ENCODE assay signal across 18 cellular contexts in genomic region chr4:6337331-6337935, GRCh38.
DNase-seq lines count a peak whose midpoint lies in the region; ATAC-seq and TF ChIP-seq lines count a peak whose summit lies in the region.
"Had no signal": no experiment of that assay in that cellular context is flagged by ENCODE, and none has a peak within 500 bp of the region (broad histone marks: within the 10 kb centered on the region; RNA-seq: fewer than 3 reads in every experiment).

No MANE protein-coding gene starts in this region.

- H3K4me3 ChIP-seq in stomach (no peak overlapping the region), foreskin fibroblast (ENCODE audit: low read depth in 1 of 2, low read length in 2 of 2) (no peak overlapping the region)
- H3K4me3 ChIP-seq: sigmoid colon, testis had no signal

- POLR2A ChIA-PET in activated naive CD8-positive, alpha-beta T cell treated with anti-CD3 and anti-CD28 coated beads, Interleukin-2, amount 10 ng/mL, durations not matched to agents 7 days and 5 days (lab: Charles Lee) = no interaction called here
- POLR2A ChIA-PET in GM10248 (lab: Yijun Ruan, JAX) = no interaction called here

- no peaks in the 10 kb centered on the region for H3K36me3 ChIP-seq in stomach
- H3K36me3 ChIP-seq: sigmoid colon had no signal

- H3K27ac Mint-ChIP-seq in activated naive CD8-positive, alpha-beta T cell treated with anti-CD3 and anti-CD28 coated beads, Interleukin-2, amount 10 ng/mL, durations not matched to agents 7 days and 5 days = no peak overlapping the region
- H3K27ac Mint-ChIP-seq in activated naive CD8-positive, alpha-beta T cell treated with anti-CD3 and anti-CD28 coated beads, Interleukin-2, amount 50 U/mL, for 24 hours = no peak overlapping the region

- intact Hi-C loops in stomach (cut with DNase I; ENCODE audit: low total_unique reads) = loop anchor here (10.0 kb wide), 1 partner anchor 207 kb away; no protein-coding TSS in a partner anchor

- H3K4me3 Mint-ChIP-seq in activated naive CD8-positive, alpha-beta T cell treated with anti-CD3 and anti-CD28 coated beads, Interleukin-2, amount 10 ng/mL, durations not matched to agents 7 days and 5 days = peak overlapping the region; percentile 73
- no peak overlapping the region for H3K4me3 Mint-ChIP-seq in activated naive CD8-positive, alpha-beta T cell treated with anti-CD3 and anti-CD28 coated beads, Interleukin-2, amount 50 U/mL, for 24 hours

- H3K36me3 Mint-ChIP-seq in activated naive CD8-positive, alpha-beta T cell treated with anti-CD3 and anti-CD28 coated beads, Interleukin-2, amount 10 ng/mL, durations not matched to agents 7 days and 5 days = no peaks in the 10 kb centered on the region
- no peaks in the 10 kb centered on the region for H3K36me3 Mint-ChIP-seq in activated naive CD8-positive, alpha-beta T cell treated with anti-CD3 and anti-CD28 coated beads, Interleukin-2, amount 50 U/mL, for 24 hours (ENCODE audit: low read depth)

- no peak for ATAC-seq in activated naive CD8-positive, alpha-beta T cell treated with anti-CD3 and anti-CD28 coated beads, Interleukin-2, amount 10 ng/mL, durations not matched to agents 7 days and 5 days (ENCODE audit: low read depth)
- ATAC-seq in activated naive CD8-positive, alpha-beta T cell treated with anti-CD3 and anti-CD28 coated beads, Interleukin-2, amount 50 U/mL, for 24 hours = no peak
- ATAC-seq: Panc1 had no signal

- peak overlapping the region in 1 of 5 donors; percentile 39 for H3K27ac ChIP-seq in stomach
- H3K27ac ChIP-seq: sigmoid colon, testis had no signal

- H3K9me3 ChIP-seq in stomach = peaks cover 0 to 3% (median 0%) of the 10 kb centered on the region in 4 donors
- H3K9me3 ChIP-seq: SK-N-SH, testis had no signal

- H3K9me3 Mint-ChIP-seq in activated naive CD8-positive, alpha-beta T cell treated with anti-CD3 and anti-CD28 coated beads, Interleukin-2, amount 10 ng/mL, durations not matched to agents 7 days and 5 days = no peaks in the 10 kb centered on the region
- no peaks in the 10 kb centered on the region for H3K9me3 Mint-ChIP-seq in activated naive CD8-positive, alpha-beta T cell treated with anti-CD3 and anti-CD28 coated beads, Interleukin-2, amount 50 U/mL, for 24 hours

- CTCF ChIA-PET in GM10248 (lab: Yijun Ruan, JAX) = interaction anchor here (1.5 to 1.8 kb wide), 2 partner anchors 10 to 339 kb away, joined by 4 to 6 read pairs; no protein-coding TSS in a partner anchor

- H3K4me1 ChIP-seq in stomach = peaks cover 4 to 14% (median 5%) of the 10 kb centered on the region in 4 donors
- H3K4me1 ChIP-seq: sigmoid colon, testis had no signal

- 8 to 25% (median 14%) methylated on average over 18 to 19 of the region's 19 CpGs for WGBS in stomach, 5 donors

- no peak for TF ChIP-seq CTCF in stomach (IDR thresholded peaks at IDR 0.05)
- no peak for TF ChIP-seq CTCF in GM10248 (IDR thresholded peaks at IDR 0.05; ENCODE audit: control extremely low read depth, extremely low read depth, low read depth, missing control alignments)
- no peak for TF ChIP-seq CTCF in foreskin fibroblast (IDR thresholded peaks at IDR 0.05; ENCODE audit: low read depth, low read length)

- H3K4me1 Mint-ChIP-seq in activated naive CD8-positive, alpha-beta T cell treated with anti-CD3 and anti-CD28 coated beads, Interleukin-2, amount 10 ng/mL, durations not matched to agents 7 days and 5 days = peaks cover 17% of the 10 kb centered on the region
- peaks cover 13% of the 10 kb centered on the region for H3K4me1 Mint-ChIP-seq in activated naive CD8-positive, alpha-beta T cell treated with anti-CD3 and anti-CD28 coated beads, Interleukin-2, amount 50 U/mL, for 24 hours

- H3K27me3 ChIP-seq in stomach = peaks cover 0 to 64% (median 7%) of the 10 kb centered on the region in 3 donors
- H3K27me3 ChIP-seq: testis had no signal

- DNase-seq in activated naive CD8-positive, alpha-beta T cell treated with anti-CD3 and anti-CD28 coated beads, Interleukin-2, amount 10 ng/mL, durations not matched to agents 7 days and 5 days = no peak
- DNase-seq in activated naive CD8-positive, alpha-beta T cell treated with anti-CD3 and anti-CD28 coated beads, Interleukin-2, amount 50 U/mL, for 24 hours = no peak
- peak; percentile 23 for DNase-seq in NCI-H2029 treated with DMSO at 0.1 percent for 48 hours (lab: John Stamatoyannopoulos, UW)
- DNase-seq in iPS-NIHi11 (ENCODE audit: low spot score) = peak; percentile 47
- DNase-seq in stomach = peak; percentile 75
- no peak for DNase-seq in amygdala (lab: John Stamatoyannopoulos, UW)
- DNase-seq in GM10248 (ENCODE audit: extremely low spot score) = no peak
- DNase-seq in foreskin fibroblast = no peak
- DNase-seq: activated effector memory CD4-positive, alpha-beta T cell treated with anti-CD3 and anti-CD28 coated beads, Interleukin-2, amount 50 U/mL, for 16 hours; cortex of kidney; islet precursor cell; NCI-H187 treated with DMSO at 0.1 percent for 48 hours; NCI-H69; sigmoid colon; SK-N-SH; stimulated activated CD4-positive, alpha-beta T cell treated with anti-CD3 and anti-CD28 coated beads, Interleukin-2, amount 100 ng/mL, for 48 hours; testis had no signal

- TF ChIP-seq POLR2A in stomach (IDR thresholded peaks at IDR 0.05) = no peak

- TF ChIP-seq EP300 in stomach (IDR thresholded peaks at IDR 0.05) = no peak

- peaks cover 23% of the 10 kb centered on the region for H3K27me3 Mint-ChIP-seq in activated naive CD8-positive, alpha-beta T cell treated with anti-CD3 and anti-CD28 coated beads, Interleukin-2, amount 10 ng/mL, durations not matched to agents 7 days and 5 days
- H3K27me3 Mint-ChIP-seq in activated naive CD8-positive, alpha-beta T cell treated with anti-CD3 and anti-CD28 coated beads, Interleukin-2, amount 50 U/mL, for 24 hours = peaks cover 47% of the 10 kb centered on the region

Comparison
In these comparisons a context has a peak if more than half of its experiments do, and no peak if none do; other contexts are left out.
1. DNase-seq: peak in NCI-H2029 treated with DMSO at 0.1 percent for 48 hours (single experiment), iPS-NIHi11 (single experiment) and stomach (single experiment); none in activated naive CD8-positive, alpha-beta T cell treated with anti-CD3 and anti-CD28 coated beads, Interleukin-2, amount 10 ng/mL, durations not matched to agents 7 days and 5 days (single experiment), activated naive CD8-positive, alpha-beta T cell treated with anti-CD3 and anti-CD28 coated beads, Interleukin-2, amount 50 U/mL, for 24 hours (single experiment), amygdala (0 of 56), GM10248 (single experiment) and foreskin fibroblast (0 of 2).